In the genomic region with DNA sequence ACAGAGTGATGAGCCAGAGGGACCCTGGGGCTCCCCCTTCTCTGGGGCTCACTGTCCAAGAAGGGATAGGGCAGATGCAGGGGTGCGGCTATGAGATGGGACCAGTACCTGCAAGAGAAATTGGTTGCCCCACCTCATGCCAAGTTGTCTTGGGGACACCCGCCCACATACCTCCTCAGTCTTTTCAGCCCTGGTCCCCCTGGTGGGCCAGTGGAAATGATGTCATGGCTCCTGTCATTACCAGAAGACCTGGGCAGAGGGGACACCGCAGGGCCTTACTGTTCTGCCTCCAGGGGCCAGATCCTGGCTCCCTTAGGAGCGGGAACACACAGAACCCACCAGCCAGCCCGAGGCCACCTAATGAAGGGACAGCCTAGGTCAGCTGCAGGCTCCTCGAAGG, we compare ENCODE assay signal across 14 cellular contexts.
DNase-seq lines count a peak whose midpoint lies in the region; ATAC-seq and TF ChIP-seq lines count a peak whose summit lies in the region.
"Had no signal": no experiment of that assay in that cellular context is flagged by ENCODE, and none has a peak within 500 bp of the region (broad histone marks: within the 10 kb centered on the region; RNA-seq: fewer than 3 reads in every experiment).

No MANE protein-coding gene starts in this region.

- H3K9ac ChIP-seq in colonic mucosa (ENCODE audit: low read depth in 2 of 2, low read length in 2 of 2) (no peak overlapping the region), neuronal stem cell (ENCODE audit: low read depth, low read length, poor library complexity) (no peak overlapping the region)

- peaks cover 1% of the 10 kb centered on the region for H3K79me1 ChIP-seq in neuronal stem cell (ENCODE audit: low read depth, low read length)

- H3K4me3 ChIP-seq in colonic mucosa (no peak overlapping the region), neuronal stem cell (ENCODE audit: low read length in 2 of 2) (no peak overlapping the region), body of pancreas (no peak overlapping the region)
- H3K4me3 ChIP-seq: K562, SJSA1 had no signal

- peak; percentile 53 for DNase-seq in activated CD8-positive, alpha-beta memory T cell treated with anti-CD3 and anti-CD28 coated beads for 24 hours
- no peak for DNase-seq in activated CD8-positive, alpha-beta memory T cell treated with anti-CD3 and anti-CD28 coated beads, Interleukin-2, amount 50 U/mL, for 4 hours
- DNase-seq in colonic mucosa (peak; percentile 19), neuronal stem cell (ENCODE audit: low spot score) (no peak), ureter (ENCODE audit: low spot score) (peak; percentile 32), body of pancreas (no peak)
- no peak for DNase-seq in stimulated activated CD4-positive, alpha-beta T cell treated with anti-CD3 and anti-CD28 coated beads, Interleukin-12 subunit alpha, Interleukin-12 subunit beta, amount 100 ng/mL, for 4 hours
- DNase-seq: GF-D8, NCI-H1092, NCI-H69 had no signal

- no peak overlapping the region for H2BK120ac ChIP-seq in neuronal stem cell (ENCODE audit: low read depth, low read length)

- H3K23ac ChIP-seq in neuronal stem cell (ENCODE audit: low read depth, low read length, poor library complexity) = peak overlapping the region; percentile 13

- H4K8ac ChIP-seq in neuronal stem cell (ENCODE audit: low read depth, low read length) = no peak overlapping the region

- H3K4ac ChIP-seq in neuronal stem cell (ENCODE audit: low read length) = no peak overlapping the region

- H2BK15ac ChIP-seq in neuronal stem cell (ENCODE audit: low read length) = no peak overlapping the region

- no peak overlapping the region for H4K91ac ChIP-seq in neuronal stem cell (ENCODE audit: low read depth, low read length, poor library complexity)

- no peak overlapping the region for H2BK12ac ChIP-seq in neuronal stem cell (ENCODE audit: low read length)

- H3K27me3 ChIP-seq in colonic mucosa = no peaks in the 10 kb centered on the region
- peaks cover 12 to 72% (median 42%) of the 10 kb centered on the region in 3 experiments for H3K27me3 ChIP-seq in neuronal stem cell (ENCODE audit: control insufficient read depth in 3 of 3, insufficient read depth in 3 of 3, low read depth in 1 of 3, low read length in 3 of 3)
- H3K27me3 ChIP-seq in body of pancreas = no peaks in the 10 kb centered on the region

- no peak overlapping the region for H2AK5ac ChIP-seq in neuronal stem cell (ENCODE audit: low read depth, low read length)

- H3K36me3 ChIP-seq in colonic mucosa (no peaks in the 10 kb centered on the region), neuronal stem cell (replicated peaks in 1 of 2; ENCODE audit: control insufficient read depth in 2 of 2, insufficient read depth in 2 of 2, low read length in 2 of 2) (no peaks in the 10 kb centered on the region), body of pancreas (replicated peaks in 1 of 2; ENCODE audit: insufficient read depth in 1 of 2, low read depth in 2 of 2) (no peaks in the 10 kb centered on the region)
- H3K36me3 ChIP-seq: SJSA1 had no signal

- H3K14ac ChIP-seq in neuronal stem cell (ENCODE audit: low read length) = no peak overlapping the region

- no peak overlapping the region for H3K18ac ChIP-seq in neuronal stem cell (ENCODE audit: low read length)

- H3K27ac ChIP-seq in colonic mucosa = no peak overlapping the region
- no peak overlapping the region for H3K27ac ChIP-seq in neuronal stem cell (replicated peaks; ENCODE audit: low read length)
- no peak overlapping the region for H3K27ac ChIP-seq in body of pancreas
- H3K27ac ChIP-seq: RWPE1, SJSA1 had no signal

- no peaks in the 10 kb centered on the region for H3K4me1 ChIP-seq in colonic mucosa
- H3K4me1 ChIP-seq in neuronal stem cell (ENCODE audit: control insufficient read depth in 2 of 2, insufficient read depth in 1 of 2, low read depth in 1 of 2, low read length in 2 of 2) = peaks cover 2 to 7% of the 10 kb centered on the region in 2 donors
- peaks cover 18% of the 10 kb centered on the region for H3K4me1 ChIP-seq in body of pancreas
- H3K4me1 ChIP-seq: SJSA1 had no signal

- no peak overlapping the region for H3K4me2 ChIP-seq in neuronal stem cell (ENCODE audit: insufficient read depth, low read length, poor library complexity, severe bottlenecking)

- TF ChIP-seq CTCF in colonic mucosa (IDR thresholded peaks at IDR 0.05) (no peak), body of pancreas (IDR thresholded peaks at IDR 0.05) (no peak)

- WGBS in neuronal stem cell (ENCODE audit: extremely low coverage in 2 of 2, insufficient read length in 2 of 2, insufficient replicate concordance in 1 of 2), 2 donors = no CpG with 5 or more reads among the region's 6 CpGs
- WGBS in body of pancreas, 2 donors = 90 to 91% methylated on average over 4 to 6 of the region's 6 CpGs

- ATAC-seq in body of pancreas (no peak), esophagus mucosa (no peak)
- ATAC-seq: K562 had no signal

- no peak for TF ChIP-seq POLR2A in body of pancreas (IDR thresholded peaks at IDR 0.05)

- H3K9me3 ChIP-seq in colonic mucosa (no peaks in the 10 kb centered on the region), neuronal stem cell (replicated peaks in 1 of 2; ENCODE audit: control insufficient read depth in 2 of 2, insufficient read depth in 1 of 2, low read depth in 1 of 2, low read length in 2 of 2) (no peaks in the 10 kb centered on the region), body of pancreas (no peaks in the 10 kb centered on the region)
- H3K9me3 ChIP-seq: SJSA1 had no signal

- no peak overlapping the region for H2BK5ac ChIP-seq in neuronal stem cell (ENCODE audit: low read length)

- no peak overlapping the region for H2AFZ ChIP-seq in neuronal stem cell (ENCODE audit: low read length)

- intact Hi-C loops in colonic mucosa (cut with DNase I) = no loop called here
- intact Hi-C loops in body of pancreas (cut with DNase I) = no loop called here

Comparison
In these comparisons a context has a peak if more than half of its experiments do, and no peak if none do; other contexts are left out.
1. DNase-seq: peak in activated CD8-positive, alpha-beta memory T cell treated with anti-CD3 and anti-CD28 coated beads for 24 hours (single experiment), colonic mucosa (single experiment) and ureter (single experiment); none in activated CD8-positive, alpha-beta memory T cell treated with anti-CD3 and anti-CD28 coated beads, Interleukin-2, amount 50 U/mL, for 4 hours (single experiment), neuronal stem cell (single experiment), body of pancreas (0 of 4) and stimulated activated CD4-positive, alpha-beta T cell treated with anti-CD3 and anti-CD28 coated beads, Interleukin-12 subunit alpha, Interleukin-12 subunit beta, amount 100 ng/mL, for 4 hours (single experiment).